ENCODE assay signal across 14 cellular contexts in the genomic region with DNA sequence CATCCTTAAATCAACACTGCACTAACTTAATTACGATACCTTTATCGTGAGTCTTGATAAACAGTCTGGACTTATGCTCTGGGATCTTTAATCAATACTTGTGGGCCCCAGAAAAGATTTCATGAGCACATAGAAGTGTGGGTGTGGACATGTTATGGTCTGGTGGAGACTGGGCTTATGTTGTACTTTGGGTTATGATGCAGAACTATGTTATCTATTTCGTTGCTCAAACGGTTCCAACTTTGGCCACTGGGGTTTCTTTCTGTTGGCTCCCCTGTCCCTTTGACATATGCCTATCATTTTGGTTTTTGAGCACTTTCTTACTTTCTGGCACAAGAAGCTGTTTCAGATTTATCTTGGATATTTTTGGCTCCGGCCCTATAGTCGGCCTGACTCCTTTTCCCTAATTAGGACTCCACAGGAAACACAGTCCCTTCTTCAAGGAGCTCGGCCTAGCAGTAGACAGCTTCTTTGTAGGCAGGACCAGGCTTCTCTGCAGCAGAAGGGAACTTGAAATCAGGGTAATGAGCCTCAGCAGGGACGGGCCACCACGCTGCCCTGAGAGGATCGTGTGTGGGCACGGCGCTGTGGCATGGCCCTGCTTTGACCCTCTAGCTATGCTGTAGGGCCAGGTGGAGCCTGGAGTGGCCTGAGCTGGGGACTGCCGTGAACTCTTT. TPM values are rescaled to one million over a fixed set of nuclear protein-coding genes. Genes with fewer than 3 reads are reported as not detected.
DNase-seq lines count a peak whose midpoint lies in the region; ATAC-seq, FAIRE-seq and TF ChIP-seq lines count a peak whose summit lies in the region.
"Had no signal": no experiment of that assay in that cellular context is flagged by ENCODE, and none has a peak within 500 bp of the region (broad histone marks: within the 10 kb centered on the region; RNA-seq: fewer than 3 reads in every experiment).

No MANE protein-coding gene starts in this region.

- no peak overlapping the region for H2AFZ ChIP-seq in OCI-LY7 (ENCODE audit: low read length)

- intact Hi-C loops in OCI-LY7 (cut with micrococcal nuclease; ENCODE audit: unreplicated experiment), result no loop called here
- intact Hi-C loops in kidney (cut with DNase I), result no loop called here

- no peak overlapping the region for H3K4me2 ChIP-seq in OCI-LY7 (ENCODE audit: low read length)

- H3K4me1 ChIP-seq in OCI-LY7 (ENCODE audit: insufficient read depth, low read length, poor library complexity, severe bottlenecking) (no peaks in the 10 kb centered on the region), kidney (ENCODE audit: control insufficient read depth in 1 of 2, insufficient read depth in 1 of 2, low read depth in 1 of 2, low read length in 2 of 2) (peaks cover 2 to 13% of the 10 kb centered on the region in 2 donors)

- CTCF ChIA-PET in OCI-LY7 (lab: Charles Lee; ENCODE audit: unreplicated experiment), result no interaction called here

- no peaks in the 10 kb centered on the region for H3K9me2 ChIP-seq in OCI-LY7 (ENCODE audit: insufficient read depth, low read length)

- H3K36me3 Mint-ChIP-seq in neural crest cell (ENCODE audit: low read depth), result peaks cover 2% of the 10 kb centered on the region

- H3K4me1 Mint-ChIP-seq in neural crest cell, result peaks cover 4% of the 10 kb centered on the region

- no peaks in the 10 kb centered on the region for H3K9me3 ChIP-seq in OCI-LY7 (ENCODE audit: low read length)
- H3K9me3 ChIP-seq in kidney (ENCODE audit: control insufficient read depth in 1 of 2, low read length in 2 of 2), result no peaks in the 10 kb centered on the region
- H3K9me3 ChIP-seq: suprapubic skin had no signal

- no TSS peak for BruUV-seq in OCI-LY7 (replicated peaks; lab: Mats Ljungman, UMichigan)

- POLR2A ChIA-PET in OCI-LY7 (lab: Charles Lee), result interaction anchor here (0.5 kb wide), 1 partner anchor 302 kb away, joined by 3 read pairs; no protein-coding TSS in a partner anchor

- no peak overlapping the region for H3K4me3 ChIP-seq in OCI-LY7 (ENCODE audit: low read depth, low read length, poor library complexity, severe bottlenecking)
- H3K4me3 ChIP-seq in kidney (ENCODE audit: low read length in 2 of 2), result no peak overlapping the region
- H3K4me3 ChIP-seq: lung, suprapubic skin had no signal

- no peak overlapping the region for H3K9ac ChIP-seq in kidney (ENCODE audit: low read length in 2 of 2)

- no peak for DNase-seq in AG09319 (ENCODE audit: extremely low read depth, low read depth)
- DNase-seq in OCI-LY7 (ENCODE audit: low spot score), result no peak
- peak; percentile 44 to 56 for DNase-seq in erythroblast (lab: John Stamatoyannopoulos, UW)
- DNase-seq in neural crest cell (ENCODE audit: low read depth, low spot score), result no peak
- no peak for DNase-seq in kidney
- DNase-seq in NCI-H2081 treated with DMSO at 0.1 percent for 48 hours (lab: John Stamatoyannopoulos, UW), result no peak
- DNase-seq: DMS 273 treated with DMSO at 0.1 percent for 48 hours, nucleus accumbens had no signal

- H3K27ac ChIP-seq in OCI-LY7 (ENCODE audit: low read depth, low read length, poor library complexity, severe bottlenecking) (no peak overlapping the region), kidney (ENCODE audit: low read depth in 2 of 2, low read length in 2 of 2) (no peak overlapping the region)
- H3K27ac ChIP-seq: suprapubic skin had no signal

- H3K27ac Mint-ChIP-seq in neural crest cell (ENCODE audit: unreplicated experiment), result no peak overlapping the region
- H3K27ac Mint-ChIP-seq: activated T-helper 2 cell treated with anti-CD3 and anti-CD28 coated beads, Interferon-gamma antibody, Interleukin-2, Interleukin-4, amounts not matched to agents 10 μg/mL and 5 μg/mL and 100 μg/mL, durations not matched to agents 14 hours and 24 hours and 36 hours had no signal

- H3K4me3 Mint-ChIP-seq in neural crest cell, result no peak overlapping the region

- H3K36me3 ChIP-seq in OCI-LY7 (ENCODE audit: insufficient read depth, low read length) (no peaks in the 10 kb centered on the region), kidney (ENCODE audit: control insufficient read depth in 1 of 2, insufficient read depth in 2 of 2, low read length in 2 of 2) (no peaks in the 10 kb centered on the region)
- H3K36me3 ChIP-seq: suprapubic skin had no signal

- ATAC-seq in GM19328 (IDR thresholded peaks at IDR 0.05; ENCODE audit: unreplicated experiment) (no peak), GM21526 (IDR thresholded peaks at IDR 0.05; ENCODE audit: low FRiP score, unreplicated experiment) (no peak)

- no peaks in the 10 kb centered on the region for H3K27me3 Mint-ChIP-seq in neural crest cell (ENCODE audit: low read depth)

- no peaks in the 10 kb centered on the region for H4K20me1 ChIP-seq in OCI-LY7 (ENCODE audit: insufficient read depth, low read length)

- no peaks in the 10 kb centered on the region for H3K9me3 Mint-ChIP-seq in neural crest cell
- H3K9me3 Mint-ChIP-seq: activated T-helper 2 cell treated with anti-CD3 and anti-CD28 coated beads, Interferon-gamma antibody, Interleukin-2, Interleukin-4, amounts not matched to agents 10 μg/mL and 5 μg/mL and 100 μg/mL, durations not matched to agents 14 hours and 24 hours and 36 hours had no signal

- H3K79me2 ChIP-seq in OCI-LY7 (ENCODE audit: insufficient read depth, low read depth, low read length), result no peaks in the 10 kb centered on the region

- FAIRE-seq in kidney (lab: Jason Lieb, UNC), result no peak

- no peak for TF ChIP-seq POLR2A in erythroblast (IDR thresholded peaks at IDR 0.05; ENCODE audit: low read length)

- TF ChIP-seq CTCF in AG09319 (IDR thresholded peaks at IDR 0.05; ENCODE audit: low read depth, low read length), result peak; percentile 10
- peak; percentile 31; the same call in 1 of the 2 replicates for TF ChIP-seq CTCF in OCI-LY7 (conservative IDR thresholded peaks at IDR 0.05; ENCODE audit: low read length)
- peak; percentile 40 for TF ChIP-seq CTCF in neural crest cell (conservative IDR thresholded peaks at IDR 0.05)
- TF ChIP-seq CTCF in kidney (IDR thresholded peaks at IDR 0.05; ENCODE audit: borderline replicate concordance, extremely low read depth, insufficient read depth), result no peak

RNA-seq across cellular contexts. Expression of a gene that starts 54.6 kb away (rescaled TPM):
- total RNA-seq in OCI-LY7 (2014; rRNA removed; shearing (Covaris generic)), result not detected in 2 replicates
- total RNA-seq in OCI-LY7 (2022), result not detected in 2 replicates
- not detected in 2 replicates for total RNA-seq in neural crest cell
- total RNA-seq in kidney, result 0.16 TPM
- not detected for polyA plus RNA-seq in kidney (ENCODE audit: insufficient read depth, low read depth, low replicate concordance)
- total RNA-seq: SK-MEL-5, suprapubic skin had no signal

Comparison
In these comparisons a context has a peak if more than half of its experiments do, and no peak if none do; other contexts are left out.
1. DNase-seq: peak in erythroblast (2 of 2); none in AG09319 (single experiment), OCI-LY7 (single experiment), neural crest cell (single experiment), kidney (single experiment) and NCI-H2081 treated with DMSO at 0.1 percent for 48 hours (single experiment).